ENCODE assay signal across 8 cellular contexts in genomic region chr19:6373096-6373812, GRCh38. TPM values are rescaled to one million over a fixed set of nuclear protein-coding genes. Genes with fewer than 3 reads are reported as not detected.
A peak's percentile ranks its signal among the peaks of the same experiment; 100 is the strongest.
DNase-seq lines count a peak whose midpoint lies in the region; ATAC-seq and TF ChIP-seq lines count a peak whose summit lies in the region.

No MANE protein-coding gene starts in this region.

- in situ Hi-C loops in transverse colon (cut with MboI; ENCODE audit: low pct_ligation_motif_present in 1 of 4, low pct_unique_long_range_greater_than_20kb in 1 of 4, low sequenced_read_pairs in 3 of 4) = no loop called here

- no peaks in the 10 kb centered on the region for H3K9me3 Mint-ChIP-seq in T-cell

- TF ChIP-seq EP300 in transverse colon (IDR thresholded peaks at IDR 0.05; ENCODE audit: low read depth) = no peak

- TF ChIP-seq POLR2A in adrenal gland (IDR thresholded peaks at IDR 0.05) (no peak), transverse colon (IDR thresholded peaks at IDR 0.05) (no peak)

- H3K36me3 Mint-ChIP-seq in T-cell = peaks cover 4% of the 10 kb centered on the region

- H3K27ac Mint-ChIP-seq in T-cell = peak overlapping the region; percentile 93 to 94

- intact Hi-C loops in adrenal gland (cut with DNase I) = no loop called here
- intact Hi-C loops in heart right ventricle (cut with DNase I) = loop anchor here in 4 of 10 donors (2.0 to 10.0 kb wide), 4 partner anchors 20 to 362 kb away; partner anchors contain the start of genes KHSRP (in 3 of the 4), GPR108 (in 1 of the 4), GTF2F1 (in 1 of the 4) and TRIP10 (in 1 of the 4)
- intact Hi-C loops in posterior cingulate gyrus (cut with DNase I) = no loop called here
- intact Hi-C loops in transverse colon (cut with DNase I; ENCODE audit: low total_unique reads) = no loop called here

- ATAC-seq in HG02884 (IDR thresholded peaks at IDR 0.05; ENCODE audit: unreplicated experiment) (peak; percentile 46), T-cell (replicated peaks in 1 of 4) (peak; percentile 68 to 71 (median 70)), heart right ventricle (peak; percentile 86 to 92 (median 90))

- no peaks in the 10 kb centered on the region for H3K27me3 ChIP-seq in adrenal gland
- no peaks in the 10 kb centered on the region for H3K27me3 ChIP-seq in heart right ventricle
- H3K27me3 ChIP-seq in transverse colon = no peaks in the 10 kb centered on the region

- peak overlapping the region; percentile 86 to 93 (median 89) for H3K4me3 Mint-ChIP-seq in T-cell

- H3K4me3 ChIP-seq in adrenal gland (peak overlapping the region; percentile 78 to 99 (median 95)), heart right ventricle (peak overlapping the region; percentile 54 to 100 (median 66)), transverse colon (peak overlapping the region; percentile 63 to 93 (median 74))

- H3K27me3 Mint-ChIP-seq in T-cell = no peaks in the 10 kb centered on the region

- CTCF ChIA-PET in GM10248 (lab: Yijun Ruan, JAX) = interaction anchor here (0.9 to 1.1 kb wide), 4 partner anchors 52 to 363 kb away, joined by 3 to 5 read pairs (median 3); partner anchors contain the start of gene KHSRP
- CTCF ChIA-PET in T-cell (lab: Charles Lee) = interaction anchor here (0.5 to 1.5 kb wide), 7 partner anchors 10 to 821 kb away, joined by 3 to 19 read pairs (median 7); partner anchors contain the start of genes CLPP (in 1 of the 2), GTF2F1 (in 1 of the 2) and KHSRP (in 1 of the 2)

- peak; percentile 98 for DNase-seq in GM10248 (ENCODE audit: extremely low spot score)
- peak; percentile 82 for DNase-seq in NCI-H146 treated with DMSO at 0.1 percent for 48 hours (lab: John Stamatoyannopoulos, UW; ENCODE audit: unreplicated experiment)
- peak; percentile 92 to 99 (median 97) for DNase-seq in T-cell
- DNase-seq in adrenal gland = peak; percentile 98 to 99 (median 99)
- DNase-seq in heart right ventricle = peak; percentile 98 to 99
- DNase-seq in posterior cingulate gyrus = peak; percentile 96 to 100 (median 98)
- peak; percentile 100 for DNase-seq in transverse colon

- H3K27ac ChIP-seq in adrenal gland (peak overlapping the region; percentile 96 to 100 (median 99)), heart right ventricle (peak overlapping the region; percentile 91 to 100 (median 96)), transverse colon (peak overlapping the region; percentile 92 to 100 (median 98))

- peaks cover 5% of the 10 kb centered on the region in 2 donors for H3K4me1 ChIP-seq in adrenal gland (replicated peaks in 1 of 2)
- H3K4me1 ChIP-seq in heart right ventricle = peaks cover 0 to 26% (median 8%) of the 10 kb centered on the region in 9 donors
- peaks cover 5 to 15% (median 9%) of the 10 kb centered on the region in 4 donors for H3K4me1 ChIP-seq in transverse colon

- H3K36me3 ChIP-seq in adrenal gland (replicated peaks in 1 of 2) (peaks cover 0 to 17% of the 10 kb centered on the region in 2 donors), heart right ventricle (peaks cover 0 to 32% (median 13%) of the 10 kb centered on the region in 9 donors), transverse colon (peaks cover 0 to 8% (median 2%) of the 10 kb centered on the region in 4 donors)

- POLR2A ChIA-PET in GM10248 (lab: Yijun Ruan, JAX) (interaction anchor here (0.5 to 1.9 kb wide), 12 partner anchors 11 to 1365 kb away, joined by 3 to 16 read pairs (median 4); partner anchors contain the start of genes CLPP and TNFSF9), T-cell (lab: Charles Lee) (interaction anchor here (0.6 to 1.5 kb wide), 8 partner anchors 10 to 1405 kb away, joined by 3 to 16 read pairs (median 6); partner anchors contain the start of genes CLPP (in 1 of the 2), GTF2F1 (in 1 of the 2) and KHSRP (in 1 of the 2))

- peaks cover 14 to 23% (median 20%) of the 10 kb centered on the region in 3 donors for H3K4me1 Mint-ChIP-seq in T-cell

- H3K9me3 ChIP-seq in adrenal gland (replicated peaks in 1 of 3) (no peaks in the 10 kb centered on the region), heart right ventricle (no peaks in the 10 kb centered on the region), transverse colon (no peaks in the 10 kb centered on the region)

- WGBS in adrenal gland, 4 donors = 0 to 5% (median 1%) methylated on average over 19 to 53 of the region's 53 CpGs
- 2 to 3% methylated on average over 48 to 52 of the region's 53 CpGs for WGBS in heart right ventricle, 2 donors
- WGBS in transverse colon (ENCODE audit: low coverage in 1 of 2), 2 donors = 0 to 1% methylated on average over 3 to 35 of the region's 53 CpGs

- TF ChIP-seq CTCF in GM10248 (IDR thresholded peaks at IDR 0.05; ENCODE audit: control extremely low read depth, extremely low read depth, low read depth, missing control alignments) = no peak
- no peak for TF ChIP-seq CTCF in adrenal gland (IDR thresholded peaks at IDR 0.05)
- no peak for TF ChIP-seq CTCF in heart right ventricle (IDR thresholded peaks at IDR 0.05)
- no peak for TF ChIP-seq CTCF in transverse colon (IDR thresholded peaks at IDR 0.05)

RNA-seq across cellular contexts. Expression of gene ALKBH7, which starts 0.7 kb away (rescaled TPM):
- total RNA-seq in T-cell = 10 to 100 TPM; 49.9 to 94.8 (median 83.5) TPM
- 100 to 1,000 TPM in 3 of 8 donors, 10 to 100 TPM in 5; 66.6 to 137 (median 89.1) TPM for total RNA-seq in adrenal gland
- 10 to 100 TPM in 2 of 3 donors, 1 to 10 TPM in 1; 3.2 to 59.2 (median 52.9) TPM for polyA plus RNA-seq in adrenal gland
- 100 to 1,000 TPM; 134 to 221 (median 171) TPM for total RNA-seq in heart right ventricle
- polyA plus RNA-seq in heart right ventricle = 100 to 1,000 TPM; 108 to 159 TPM
- 100 to 1,000 TPM; 135 to 188 (median 158) TPM for total RNA-seq in transverse colon

RNA-seq across cellular contexts. Expression of gene PSPN, which starts 2.5 kb away (rescaled TPM):
- total RNA-seq in T-cell (1 to 10 TPM; 1.7 to 4.1 (median 3.2) TPM), adrenal gland (1 to 10 TPM in 6 of 8 donors, under 1 TPM in 2; 0.48 to 3.6 (median 1.2) TPM), heart right ventricle (1 to 10 TPM in 1 of 10 donors, under 1 TPM in 9; 0.36 to 1.4 (median 0.61) TPM), transverse colon (1 to 10 TPM; 1.4 to 3.7 (median 1.8) TPM)
- polyA plus RNA-seq in adrenal gland (1 to 10 TPM in 1 of 3 donors, under 1 TPM in 2; 0.67 to 2.3 (median 0.86) TPM), heart right ventricle (under 1 TPM; 0.88 to 0.99 TPM)

RNA-seq across cellular contexts. Expression of gene CLPP, which starts 11.9 kb away (rescaled TPM):
- total RNA-seq in T-cell = 10 to 100 TPM; 74.0 to 92.0 (median 77.2) TPM
- total RNA-seq in adrenal gland = 100 to 1,000 TPM in 5 of 8 donors, 10 to 100 TPM in 3; 90.2 to 151 (median 106) TPM
- polyA plus RNA-seq in adrenal gland = 10 to 100 TPM; 35.7 to 69.8 (median 57.2) TPM
- total RNA-seq in heart right ventricle = 10 to 100 TPM; 46.0 to 90.0 (median 60.0) TPM
- polyA plus RNA-seq in heart right ventricle = 100 to 1,000 TPM in 1 of 2 donors, 10 to 100 TPM in 1; 53.2 to 131 TPM
- total RNA-seq in transverse colon = 100 to 1,000 TPM in 2 of 4 donors, 10 to 100 TPM in 2; 37.2 to 138 (median 116) TPM

RNA-seq across cellular contexts. Expression of gene GTF2F1, which starts 19.7 kb away (rescaled TPM):
- total RNA-seq in T-cell (10 to 100 TPM; 52.6 to 63.1 (median 60.3) TPM), adrenal gland (10 to 100 TPM; 29.0 to 67.3 (median 50.6) TPM), heart right ventricle (10 to 100 TPM; 26.4 to 36.4 (median 30.8) TPM), transverse colon (100 to 1,000 TPM in 1 of 4 donors, 10 to 100 TPM in 3; 42.2 to 166 (median 56.1) TPM)
- polyA plus RNA-seq in adrenal gland (10 to 100 TPM; 57.1 to 79.1 (median 73.1) TPM), heart right ventricle (10 to 100 TPM; 23.3 to 44.8 TPM)

RNA-seq across cellular contexts. Expression of gene ACER1, which starts 39.8 kb away (rescaled TPM):
- total RNA-seq in T-cell = 1 to 10 TPM in 2 of 5 donors, under 1 TPM in 3; 0.16 to 2.7 (median 0.63) TPM
- total RNA-seq in adrenal gland = not detected
- under 1 TPM in 1 of 3 donors, not detected in 2; 0.16 TPM for polyA plus RNA-seq in adrenal gland
- total RNA-seq in heart right ventricle = not detected
- not detected for polyA plus RNA-seq in heart right ventricle
- 1 to 10 TPM in 1 of 4 donors, not detected in 3; 9.2 TPM for total RNA-seq in transverse colon

Comparison
In these comparisons a context has a peak if more than half of its experiments do, and no peak if none do; other contexts are left out.
1. Peak in every context shown above with its lines: DNase-seq, ATAC-seq, H3K4me3 ChIP-seq and H3K27ac ChIP-seq.